In genomic region chr14:104073764-104074163, GRCh38 we compare ENCODE assay signal across 21 cellular contexts. TPM values are rescaled to one million over a fixed set of nuclear protein-coding genes. Genes with fewer than 3 reads are reported as not detected.
A peak's percentile ranks its signal among the peaks of the same experiment; 100 is the strongest.
DNase-seq lines count a peak whose midpoint lies in the region; ATAC-seq, FAIRE-seq and TF ChIP-seq lines count a peak whose summit lies in the region.
"Had no signal": no experiment of that assay in that cellular context is flagged by ENCODE, and none has a peak within 500 bp of the region (broad histone marks: within the 10 kb centered on the region; RNA-seq: fewer than 3 reads in every experiment).

No MANE protein-coding gene starts in this region.

- no peak overlapping the region for H3K4me3 Mint-ChIP-seq in activated T-helper 17 cell treated with anti-CD3 and anti-CD28 coated beads, Interleukin-2, amount 50 U/mL, for 72 hours
- H3K4me3 Mint-ChIP-seq: CD4-positive, CD25-positive, alpha-beta regulatory T cell; CD8-positive, alpha-beta T cell; GM23338; H9 had no signal

- POLR2A ChIA-PET in K562 (lab: Yijun Ruan, JAX): no interaction called here

- DNase-seq in LHCN-M2 (ENCODE audit: low read depth) (peak; percentile 13), K562 (ENCODE audit: extremely low read depth in 1 of 4, low spot score in 3 of 4) (peak in 1 of 4 experiments; percentile 8), spleen (no peak), SIG-M5 treated with dmso at 0.1 percent for 504 hours (lab: John Stamatoyannopoulos, UW; ENCODE audit: unreplicated experiment) (no peak), NOMO-1 treated with DMSO at 0.1 percent for 48 hours (lab: John Stamatoyannopoulos, UW; ENCODE audit: unreplicated experiment) (no peak)
- DNase-seq: 8988T; Caco-2; CD8-positive, alpha-beta T cell; DMS153; DND-41; H9 had no signal

- H3K9me3 Mint-ChIP-seq in activated T-helper 17 cell treated with anti-CD3 and anti-CD28 coated beads, Interleukin-2, amount 50 U/mL, for 72 hours: peaks cover 6% of the 10 kb centered on the region

- H3K27ac ChIP-seq in BLaER1: no peak overlapping the region
- no peak overlapping the region for H3K27ac ChIP-seq in K562 (ENCODE audit: extremely low read depth, low read depth, low read length)
- no peak overlapping the region for H3K27ac ChIP-seq in spleen
- H3K27ac ChIP-seq: C4-2B had no signal

- H3K27ac Mint-ChIP-seq in activated T-helper 17 cell treated with anti-CD3 and anti-CD28 coated beads, Interleukin-2, amount 50 U/mL, for 72 hours: no peak overlapping the region
- H3K27ac Mint-ChIP-seq: CD8-positive, alpha-beta T cell; GM23338; H9 had no signal

- H3K4me1 Mint-ChIP-seq in activated T-helper 17 cell treated with anti-CD3 and anti-CD28 coated beads, Interleukin-2, amount 50 U/mL, for 72 hours: peaks cover 6% of the 10 kb centered on the region

- no peaks in the 10 kb centered on the region for H3K79me2 ChIP-seq in K562 (ENCODE audit: control insufficient read depth, insufficient read depth, low read length)

- H3K4me2 ChIP-seq in BLaER1 (no peak overlapping the region), K562 (ENCODE audit: insufficient read depth, low read length) (no peak overlapping the region)
- H3K4me2 ChIP-seq: GM23338 had no signal

- no peaks in the 10 kb centered on the region for H3K36me3 Mint-ChIP-seq in activated T-helper 17 cell treated with anti-CD3 and anti-CD28 coated beads, Interleukin-2, amount 50 U/mL, for 72 hours (ENCODE audit: low read depth)
- H3K36me3 Mint-ChIP-seq: CD4-positive, CD25-positive, alpha-beta regulatory T cell; CD8-positive, alpha-beta T cell had no signal

- no peak for TF ChIP-seq EP300 in K562 (IDR thresholded peaks at IDR 0.05; ENCODE audit: low read length)

- no peaks in the 10 kb centered on the region for H3K9me1 ChIP-seq in K562 (ENCODE audit: control insufficient read depth, insufficient read depth, low read length)

- TF ChIP-seq CTCF in K562 (IDR thresholded peaks at IDR 0.05 in 2 of 3, conservative IDR thresholded peaks at IDR 0.05 in 1 of 3; ENCODE audit: insufficient read depth in 2 of 3, low read depth in 1 of 3, low read length in 3 of 3) (no peak), spleen (IDR thresholded peaks at IDR 0.05 in 8 of 11, conservative IDR thresholded peaks at IDR 0.05 in 3 of 11) (no peak)

- no peak for ATAC-seq in K562
- ATAC-seq in activated T-helper 17 cell treated with anti-CD3 and anti-CD28 coated beads, Interleukin-2, amount 50 U/mL, for 72 hours (replicated peaks): no peak
- ATAC-seq: CD8-positive, alpha-beta T cell; GM12878; GM23338; HCT116 had no signal

- peaks cover 9% of the 10 kb centered on the region for H3K27me3 Mint-ChIP-seq in activated T-helper 17 cell treated with anti-CD3 and anti-CD28 coated beads, Interleukin-2, amount 50 U/mL, for 72 hours
- H3K27me3 Mint-ChIP-seq: CD4-positive, CD25-positive, alpha-beta regulatory T cell had no signal

- peaks cover 22% of the 10 kb centered on the region for H3K9me3 ChIP-seq in BLaER1
- 0 out of 2 replicates have a peak, but pooled peaks cover 2% of the 10 kb centered on the region for H3K9me3 ChIP-seq in K562 (replicated peaks; ENCODE audit: control insufficient read depth, insufficient read depth, low read depth, low read length)
- H3K9me3 ChIP-seq in spleen: peaks cover 0 to 17% (median 10%) of the 10 kb centered on the region in 8 donors

- FAIRE-seq in K562 (lab: Jason Lieb, UNC): no peak
- FAIRE-seq: G401.6, GM12878 had no signal

- WGBS in K562 (ENCODE audit: insufficient coverage, low coverage, missing lambda C conversion rate): 0% methylated on average over 4 of the region's 4 CpGs
- WGBS in spleen, 5 donors: 63 to 78% (median 66%) methylated on average over 4 of the region's 4 CpGs

- H3K36me3 ChIP-seq in BLaER1 (no peaks in the 10 kb centered on the region), K562 (ENCODE audit: control insufficient read depth, insufficient read depth, low read length) (no peaks in the 10 kb centered on the region), spleen (no peaks in the 10 kb centered on the region)

- BruUV-seq in K562 (replicated peaks; lab: Mats Ljungman, UMichigan): no TSS peak

- H3K4me1 ChIP-seq in BLaER1 (peaks cover 39% of the 10 kb centered on the region), K562 (replicated peaks in 1 of 2; ENCODE audit: control insufficient read depth in 2 of 2, insufficient read depth in 2 of 2, low read length in 2 of 2) (no peaks in the 10 kb centered on the region), spleen (peaks cover 6 to 11% (median 7%) of the 10 kb centered on the region in 6 donors)

- H3K4me3 ChIP-seq in BLaER1 (peak overlapping the region; percentile 5; the same call in 1 of the 2 replicates), K562 (no peak overlapping the region), spleen (no peak overlapping the region)
- H3K4me3 ChIP-seq: GM12878, GM23338 had no signal

- H2AFZ ChIP-seq in K562 (ENCODE audit: low read depth, low read length): no peak overlapping the region
- H2AFZ ChIP-seq: GM23338 had no signal

- TF ChIP-seq POLR2A in K562 (conservative IDR thresholded peaks at IDR 0.05) (no peak), spleen (IDR thresholded peaks at IDR 0.05) (no peak)

- H3K9ac ChIP-seq in BLaER1: no peak overlapping the region
- no peak overlapping the region for H3K9ac ChIP-seq in K562 (ENCODE audit: insufficient read depth in 1 of 2, low read depth in 2 of 2, low read length in 2 of 2)

- H4K20me1 ChIP-seq in BLaER1 (no peaks in the 10 kb centered on the region), K562 (replicated peaks; ENCODE audit: control insufficient read depth, insufficient read depth, low read length) (no peaks in the 10 kb centered on the region)

- in situ Hi-C loops in K562 (cut with MboI): loop anchor here (10.0 kb wide), 1 partner anchor 571 kb away; no protein-coding TSS in a partner anchor

- TF ChIP-seq RAD21 in K562 (CRISPR knock-in tag; conservative IDR thresholded peaks at IDR 0.05 in 1 of 2, IDR thresholded peaks at IDR 0.05 in 1 of 2): no peak

- CTCF ChIA-PET in K562 (lab: Yijun Ruan, JAX; ENCODE audit: low intra/inter-chr PET ratio): no interaction called here

- H3K27me3 ChIP-seq in BLaER1 (no peaks in the 10 kb centered on the region), K562 (ENCODE audit: control insufficient read depth in 2 of 2, insufficient read depth in 2 of 2, low read length in 2 of 2) (no peaks in the 10 kb centered on the region; a peak in 1 of 5 replicates), spleen (replicated peaks in 1 of 7) (peaks cover 0 to 18% (median 0%) of the 10 kb centered on the region in 7 donors)

- intact Hi-C loops in K562 (cut with micrococcal nuclease): no loop called here
- intact Hi-C loops in spleen (cut with DNase I; ENCODE audit: low total_unique reads): loop anchor here (10.0 kb wide), 2 partner anchors 491 to 561 kb away; no protein-coding TSS in a partner anchor

TF ChIP-seq in K562, 482 proteins besides CTCF, POLR2A, EP300 and RAD21 (continues in another document):
- TF ChIP-seq BCLAF1 (IDR thresholded peaks at IDR 0.05; ENCODE audit: borderline replicate concordance in 1 of 2, control insufficient read depth in 1 of 2, low read depth in 2 of 2, low read length in 1 of 2): no peak
- no peak for TF ChIP-seq EHMT2 (IDR thresholded peaks at IDR 0.05)
- no peak for TF ChIP-seq CXXC5 (CRISPR knock-in tag; IDR thresholded peaks at IDR 0.05)
- TF ChIP-seq ZNF12 (CRISPR knock-in tag; IDR thresholded peaks at IDR 0.05): no peak

RNA-seq across cellular contexts. Expression of gene ASPG, which starts 11.7 kb away (rescaled TPM):
- 0.19 and 0.34 TPM in 2 replicates for total RNA-seq in LHCN-M2 (2014; rRNA removed)
- not detected for polyA plus RNA-seq in LHCN-M2 (2012)
- total RNA-seq in K562 (2011; cell fraction: chromatin; rRNA removed; ENCODE audit: low replicate concordance): not detected in 2 replicates
- not detected in 2 replicates for total RNA-seq in K562 (2011; cell fraction: nucleolus; rRNA removed)
- not detected in 2 replicates for total RNA-seq in K562 (2011; cell fraction: nucleoplasm; rRNA removed)
- not detected in 2 replicates for total RNA-seq in K562 (2014; rRNA removed)
- total RNA-seq in K562 (2014; rRNA removed; fragmentation: Illumina TruSeq; extraction: Trizol): not detected in 2 replicates
- total RNA-seq in K562 (2015; rRNA removed; fragmentation: Illumina TruSeq; extraction: Trizol): not detected in 2 replicates
- total RNA-seq in K562 (2021): 0.18 TPM in 1 of 2 replicates, not detected in the other
- polyA plus RNA-seq in K562 (2011; rRNA removed): not detected in 2 replicates
- polyA plus RNA-seq in K562 (2011; cell fraction: cytosol; rRNA removed): not detected in 2 replicates
- polyA plus RNA-seq in K562 (2011; cell fraction: nucleus; rRNA removed): not detected in 2 replicates
- not detected in 2 replicates for polyA plus RNA-seq in K562 (2012)
- polyA plus RNA-seq in K562 (2014; fragmentation: Illumina TruSeq; extraction: Trizol): not detected in 2 replicates
- not detected for polyA plus RNA-seq in K562 (2014; fragmentation: Nextera tagmentation; extraction: Ambion mirVana)
- not detected in 2 replicates for polyA plus RNA-seq in K562 (2014; rRNA removed)
- polyA minus RNA-seq in K562 (2011; rRNA and poly(A)+ RNA removed): not detected in 2 replicates
- polyA minus RNA-seq in K562 (2011; cell fraction: cytosol; rRNA and poly(A)+ RNA removed): not detected in 2 replicates
- polyA minus RNA-seq in K562 (2011; cell fraction: nucleus; rRNA and poly(A)+ RNA removed): not detected in 2 replicates
- not detected for total RNA-seq in activated T-helper 17 cell treated with anti-CD3 and anti-CD28 coated beads, Interleukin-2, amount 50 U/mL, for 72 hours
- under 1 TPM in 4 of 7 donors, not detected in 3; 0.09 to 0.28 (median 0.18) TPM for total RNA-seq in spleen
- under 1 TPM; 0.05 to 0.67 (median 0.32) TPM for polyA plus RNA-seq in spleen
- total RNA-seq: A673; Caco-2; CD4-positive, CD25-positive, alpha-beta regulatory T cell; CD8-positive, alpha-beta T cell; GM12878; H4 had no signal
- polyA plus RNA-seq: CD4-positive, CD25-positive, alpha-beta regulatory T cell; GM12878 had no signal
